2 cellular contexts compared by ENCODE assay signal in the genomic region with DNA sequence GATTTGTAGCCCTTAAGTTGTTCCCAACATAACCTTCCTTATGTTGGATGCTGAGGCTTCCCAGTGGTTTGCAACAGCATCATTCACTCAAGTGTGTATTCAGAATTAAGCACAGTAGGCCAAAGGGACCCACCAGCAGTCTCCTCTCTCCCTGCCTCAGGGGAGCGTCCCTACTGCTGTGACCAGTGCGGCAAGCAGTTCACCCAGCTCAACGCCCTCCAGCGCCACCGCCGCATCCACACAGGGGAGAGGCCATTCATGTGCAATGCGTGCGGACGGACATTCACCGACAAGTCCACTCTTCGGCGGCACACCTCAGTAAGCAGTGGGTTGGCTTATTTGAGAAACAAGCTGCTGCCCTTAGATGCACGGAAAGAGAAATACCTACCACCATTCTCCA.
A peak's percentile ranks its signal among the peaks of the same experiment; 100 is the strongest.
TF ChIP-seq lines count a peak whose summit lies in the region.

No MANE protein-coding gene starts in this region.

TF ChIP-seq in K562, 482 proteins besides CTCF, POLR2A, EP300 and RAD21:
- TF ChIP-seq LEF1 (IDR thresholded peaks at IDR 0.05) (no peak), RCOR1 (IDR thresholded peaks at IDR 0.05; ENCODE audit: borderline replicate concordance in 1 of 2, low read depth in 2 of 2, low read length in 2 of 2) (no peak), SMC3 (conservative IDR thresholded peaks at IDR 0.05; ENCODE audit: insufficient read depth, low read depth, low read length) (no peak), POLR2G (IDR thresholded peaks at IDR 0.05; ENCODE audit: low read depth, low read length) (peak; percentile 58), XRCC5 (IDR thresholded peaks at IDR 0.05; ENCODE audit: low read depth, low read length) (no peak), ZEB2 (IDR thresholded peaks at IDR 0.05) (no peak), BACH1 (tag; IDR thresholded peaks at IDR 0.05) (no peak), RB1 (IDR thresholded peaks at IDR 0.05; ENCODE audit: low read depth) (no peak), CCAR2 (IDR thresholded peaks at IDR 0.05; ENCODE audit: low read depth, low read length) (no peak), PML (IDR thresholded peaks at IDR 0.05; ENCODE audit: low read length) (no peak), RBM22 (IDR thresholded peaks at IDR 0.05; ENCODE audit: low read depth, low read length, poor library complexity, severe bottlenecking) (no peak), ARHGAP35 (IDR thresholded peaks at IDR 0.05; ENCODE audit: partially characterized antibody) (no peak), GTF2E2 (tag; IDR thresholded peaks at IDR 0.05) (no peak), RBFOX2 (IDR thresholded peaks at IDR 0.05; ENCODE audit: low read depth, low read length) (0 out of 2 replicates have a peak, but pooled peaks have one; percentile 20)
- TF ChIP-seq, protein P1, sequence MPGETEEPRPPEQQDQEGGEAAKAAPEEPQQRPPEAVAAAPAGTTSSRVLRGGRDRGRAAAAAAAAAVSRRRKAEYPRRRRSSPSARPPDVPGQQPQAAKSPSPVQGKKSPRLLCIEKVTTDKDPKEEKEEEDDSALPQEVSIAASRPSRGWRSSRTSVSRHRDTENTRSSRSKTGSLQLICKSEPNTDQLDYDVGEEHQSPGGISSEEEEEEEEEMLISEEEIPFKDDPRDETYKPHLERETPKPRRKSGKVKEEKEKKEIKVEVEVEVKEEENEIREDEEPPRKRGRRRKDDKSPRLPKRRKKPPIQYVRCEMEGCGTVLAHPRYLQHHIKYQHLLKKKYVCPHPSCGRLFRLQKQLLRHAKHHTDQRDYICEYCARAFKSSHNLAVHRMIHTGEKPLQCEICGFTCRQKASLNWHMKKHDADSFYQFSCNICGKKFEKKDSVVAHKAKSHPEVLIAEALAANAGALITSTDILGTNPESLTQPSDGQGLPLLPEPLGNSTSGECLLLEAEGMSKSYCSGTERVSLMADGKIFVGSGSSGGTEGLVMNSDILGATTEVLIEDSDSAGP (CRISPR knock-in tag; IDR thresholded peaks at IDR 0.05) = no peak
- TF ChIP-seq, protein P2, sequence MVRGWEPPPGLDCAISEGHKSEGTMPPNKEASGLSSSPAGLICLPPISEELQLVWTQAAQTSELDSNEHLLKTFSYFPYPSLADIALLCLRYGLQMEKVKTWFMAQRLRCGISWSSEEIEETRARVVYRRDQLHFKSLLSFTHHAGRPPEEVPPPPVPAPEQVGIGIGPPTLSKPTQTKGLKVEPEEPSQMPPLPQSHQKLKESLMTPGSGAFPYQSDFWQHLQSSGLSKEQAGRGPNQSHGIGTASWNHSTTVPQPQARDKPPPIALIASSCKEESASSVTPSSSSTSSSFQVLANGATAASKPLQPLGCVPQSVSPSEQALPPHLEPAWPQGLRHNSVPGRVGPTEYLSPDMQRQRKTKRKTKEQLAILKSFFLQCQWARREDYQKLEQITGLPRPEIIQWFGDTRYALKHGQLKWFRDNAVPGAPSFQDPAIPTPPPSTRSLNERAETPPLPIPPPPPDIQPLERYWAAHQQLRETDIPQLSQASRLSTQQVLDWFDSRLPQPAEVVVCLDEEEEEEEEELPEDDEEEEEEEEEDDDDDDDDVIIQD (CRISPR knock-in tag; IDR thresholded peaks at IDR 0.05) = no peak
TF ChIP-seq in K562: peak in this region for 2.

TF ChIP-seq in HEK293T, 16 proteins besides CTCF, POLR2A, EP300 and RAD21:
- TF ChIP-seq BHLHE40 (IDR thresholded peaks at IDR 0.05; ENCODE audit: borderline replicate concordance) = no peak
- TF ChIP-seq FOXA1 (IDR thresholded peaks at IDR 0.05) = no peak
- no peak for TF ChIP-seq LEF1 (IDR thresholded peaks at IDR 0.05; ENCODE audit: borderline replicate concordance)
- TF ChIP-seq HDGF (IDR thresholded peaks at IDR 0.05; ENCODE audit: borderline replicate concordance) = no peak
- TF ChIP-seq SP1 (IDR thresholded peaks at IDR 0.05) = no peak
- TF ChIP-seq FOXK2 (IDR thresholded peaks at IDR 0.05) = no peak
- TF ChIP-seq ELF4 (IDR thresholded peaks at IDR 0.05) = no peak
- no peak for TF ChIP-seq ZNF384 (IDR thresholded peaks at IDR 0.05)
- no peak for TF ChIP-seq FOXM1 (IDR thresholded peaks at IDR 0.05; ENCODE audit: borderline replicate concordance)
- no peak for TF ChIP-seq CTBP1 (IDR thresholded peaks at IDR 0.05; ENCODE audit: borderline replicate concordance)
- no peak for TF ChIP-seq ARNT (IDR thresholded peaks at IDR 0.05)
- no peak for TF ChIP-seq TARDBP (IDR thresholded peaks at IDR 0.05)
- TF ChIP-seq, protein P3, sequence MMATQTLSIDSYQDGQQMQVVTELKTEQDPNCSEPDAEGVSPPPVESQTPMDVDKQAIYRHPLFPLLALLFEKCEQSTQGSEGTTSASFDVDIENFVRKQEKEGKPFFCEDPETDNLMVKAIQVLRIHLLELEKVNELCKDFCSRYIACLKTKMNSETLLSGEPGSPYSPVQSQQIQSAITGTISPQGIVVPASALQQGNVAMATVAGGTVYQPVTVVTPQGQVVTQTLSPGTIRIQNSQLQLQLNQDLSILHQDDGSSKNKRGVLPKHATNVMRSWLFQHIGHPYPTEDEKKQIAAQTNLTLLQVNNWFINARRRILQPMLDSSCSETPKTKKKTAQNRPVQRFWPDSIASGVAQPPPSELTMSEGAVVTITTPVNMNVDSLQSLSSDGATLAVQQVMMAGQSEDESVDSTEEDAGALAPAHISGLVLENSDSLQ (IDR thresholded peaks at IDR 0.05) = no peak
- TF ChIP-seq SUZ12 (IDR thresholded peaks at IDR 0.05) = no peak
